Comparison of ENCODE assay signal across 23 cellular contexts in the genomic region with DNA sequence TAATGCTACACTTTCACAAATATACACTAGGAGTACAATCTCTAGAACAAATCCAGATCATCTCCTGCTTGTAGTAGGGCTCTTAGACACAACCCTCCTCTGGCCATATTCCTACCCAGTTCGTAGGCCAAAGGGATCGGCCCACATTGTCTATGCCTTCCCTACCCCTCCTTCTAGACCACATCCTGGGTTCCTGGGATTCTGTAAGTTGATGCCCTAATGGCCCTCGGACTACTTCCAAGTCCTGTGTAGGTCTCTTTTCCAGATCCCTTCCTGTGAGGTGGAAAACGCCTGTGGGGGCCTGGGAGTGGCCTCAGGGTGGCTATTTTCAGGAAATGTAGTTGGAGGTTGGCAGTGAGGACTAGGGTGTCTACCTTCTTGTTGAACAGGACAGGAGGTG.
"Had no signal": no experiment of that assay in that cellular context is flagged by ENCODE, and none has a peak within 500 bp of the region (broad histone marks: within the 10 kb centered on the region; RNA-seq: fewer than 3 reads in every experiment).

No MANE protein-coding gene starts in this region.

- H3K79me2 ChIP-seq: parathyroid adenoma had no signal

- H3K4me1 Mint-ChIP-seq: activated CD4-positive, alpha-beta memory T cell treated with anti-CD3 and anti-CD28 coated beads, Interleukin-2, amount 10 ng/mL, durations not matched to agents 7 days and 5 days; activated CD4-positive, alpha-beta T cell treated with anti-CD3 and anti-CD28 coated beads, Interleukin-2, amount 10 ng/mL, durations not matched to agents 24 days and 14 days; activated CD8-positive, alpha-beta memory T cell treated with anti-CD3 and anti-CD28 coated beads, Interleukin-2, amount 10 ng/mL, durations not matched to agents 7 days and 5 days; activated naive CD8-positive, alpha-beta T cell treated with anti-CD3 and anti-CD28 coated beads, Interleukin-2, amount 50 U/mL, for 24 hours; memory B cell; naive B cell had no signal

- H3K27ac ChIP-seq: cardiac muscle cell, epithelial cell of prostate, heart left ventricle, parathyroid adenoma, tibial artery had no signal

- ATAC-seq: activated CD4-positive, CD25-positive, alpha-beta regulatory T cell treated with anti-CD3 and anti-CD28 coated beads, Interleukin-2, amount 50 U/mL, for 24 hours; activated CD8-positive, alpha-beta memory T cell treated with anti-CD3 and anti-CD28 coated beads, Interleukin-2, amount 10 ng/mL, durations not matched to agents 7 days and 5 days; activated naive CD8-positive, alpha-beta T cell treated with anti-CD3 and anti-CD28 coated beads, Interleukin-2, amount 50 U/mL, for 24 hours had no signal

- H3K36me3 ChIP-seq: cardiac muscle cell, heart left ventricle, tibial artery had no signal

- H3K9ac ChIP-seq: parathyroid adenoma had no signal

- H3K4me1 ChIP-seq: parathyroid adenoma had no signal

- H3K9me3 Mint-ChIP-seq: activated CD4-positive, alpha-beta memory T cell treated with anti-CD3 and anti-CD28 coated beads, Interleukin-2, amount 10 ng/mL, durations not matched to agents 7 days and 5 days; activated CD4-positive, alpha-beta T cell treated with anti-CD3 and anti-CD28 coated beads, Interleukin-2, amount 10 ng/mL, durations not matched to agents 24 days and 14 days; activated naive CD8-positive, alpha-beta T cell treated with anti-CD3 and anti-CD28 coated beads, Interleukin-2, amount 50 U/mL, for 24 hours; memory B cell; T-helper 1 cell treated with Interleukin-12 subunit alpha and Interleukin-12 subunit beta and Interleukin-4 antibody, amounts not matched to agents 30 μg/mL and 1 μg/mL, for 36 hours had no signal

- H3K27ac Mint-ChIP-seq: activated CD4-positive, alpha-beta memory T cell treated with anti-CD3 and anti-CD28 coated beads, Interleukin-2, amount 10 ng/mL, durations not matched to agents 7 days and 5 days; activated CD4-positive, alpha-beta T cell treated with anti-CD3 and anti-CD28 coated beads, Interleukin-2, amount 10 ng/mL, durations not matched to agents 24 days and 14 days; activated CD8-positive, alpha-beta memory T cell treated with anti-CD3 and anti-CD28 coated beads, Interleukin-2, amount 10 ng/mL, durations not matched to agents 7 days and 5 days; activated naive CD8-positive, alpha-beta T cell treated with anti-CD3 and anti-CD28 coated beads, Interleukin-2, amount 50 U/mL, for 24 hours; endodermal cell; memory B cell; naive B cell; T-helper 1 cell treated with Interleukin-12 subunit alpha and Interleukin-12 subunit beta and Interleukin-4 antibody, amounts not matched to agents 30 μg/mL and 1 μg/mL, for 36 hours had no signal

- H3K27me3 ChIP-seq: cardiac muscle cell, heart left ventricle, tibial artery had no signal

- H3K4me3 ChIP-seq: cardiac muscle cell, heart left ventricle, tibial artery had no signal

- H3K4me3 Mint-ChIP-seq: activated CD4-positive, alpha-beta memory T cell treated with anti-CD3 and anti-CD28 coated beads, Interleukin-2, amount 10 ng/mL, durations not matched to agents 7 days and 5 days; activated CD4-positive, alpha-beta T cell treated with anti-CD3 and anti-CD28 coated beads, Interleukin-2, amount 10 ng/mL, durations not matched to agents 24 days and 14 days; activated CD8-positive, alpha-beta memory T cell treated with anti-CD3 and anti-CD28 coated beads, Interleukin-2, amount 10 ng/mL, durations not matched to agents 7 days and 5 days; activated naive CD8-positive, alpha-beta T cell treated with anti-CD3 and anti-CD28 coated beads, Interleukin-2, amount 50 U/mL, for 24 hours; endodermal cell; memory B cell; naive B cell; T-helper 1 cell treated with Interleukin-12 subunit alpha and Interleukin-12 subunit beta and Interleukin-4 antibody, amounts not matched to agents 30 μg/mL and 1 μg/mL, for 36 hours had no signal

- DNase-seq: activated CD4-positive, alpha-beta memory T cell treated with anti-CD3 and anti-CD28 coated beads, Interleukin-2, amount 10 ng/mL, durations not matched to agents 7 days and 5 days; activated CD4-positive, alpha-beta T cell treated with anti-CD3 and anti-CD28 coated beads, Interleukin-2, amount 10 ng/mL, durations not matched to agents 24 days and 14 days; activated CD8-positive, alpha-beta memory T cell treated with anti-CD3 and anti-CD28 coated beads, Interleukin-2, amount 10 ng/mL, durations not matched to agents 7 days and 5 days; activated effector memory CD4-positive, alpha-beta T cell treated with anti-CD3 and anti-CD28 coated beads, Interleukin-2, amount 50 U/mL, for 16 hours; activated naive CD4-positive, alpha-beta T cell treated with anti-CD3 and anti-CD28 coated beads, Interleukin-2, amount 50 U/mL, for 16 hours; activated naive CD8-positive, alpha-beta T cell treated with anti-CD3 and anti-CD28 coated beads, Interleukin-2, amount 50 U/mL, for 24 hours; activated T-cell treated with anti-CD3 and anti-CD28 coated beads for 4 hours; cortex of kidney; endodermal cell; heart left ventricle; naive B cell; nucleus accumbens; stimulated activated CD4-positive, alpha-beta T cell treated with anti-CD3 and anti-CD28 coated beads, Interleukin-2, amount 100 ng/mL, for 48 hours; stimulated activated CD8-positive, alpha-beta memory T cell treated with anti-CD3 and anti-CD28 coated beads, Interleukin-4, amount 100 ng/mL, for 48 hours; stimulated activated naive CD4-positive, alpha-beta T cell treated with Interleukin-2 at 50 U/mL for 16 hours; T1000; tibial artery had no signal

- H3K9me3 ChIP-seq: heart left ventricle, tibial artery had no signal

- H3K36me3 Mint-ChIP-seq: activated CD8-positive, alpha-beta memory T cell treated with anti-CD3 and anti-CD28 coated beads, Interleukin-2, amount 10 ng/mL, durations not matched to agents 7 days and 5 days; memory B cell; naive B cell had no signal
